In the genomic region with DNA sequence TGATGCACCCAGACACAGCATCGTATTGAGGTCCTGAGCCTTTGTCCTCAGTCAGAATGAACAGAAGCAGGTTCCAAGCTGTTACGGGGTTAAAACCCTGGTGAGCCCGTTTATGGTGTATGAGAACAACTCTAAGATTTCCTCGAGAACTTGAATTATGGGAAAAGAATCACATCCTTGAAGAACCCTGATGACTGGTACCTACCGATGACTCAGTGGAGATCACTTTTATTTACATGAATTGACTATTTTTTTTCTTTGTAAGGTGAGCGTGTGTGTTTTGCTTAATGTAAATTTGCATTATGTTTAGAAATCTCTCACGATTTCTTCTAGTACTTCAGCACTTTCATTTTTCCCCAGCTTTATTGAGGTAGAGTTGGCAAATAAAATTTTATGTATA, we compare ENCODE assay signal across 26 cellular contexts. TPM values are rescaled to one million over a fixed set of nuclear protein-coding genes. Genes with fewer than 3 reads are reported as not detected.
A peak's percentile ranks its signal among the peaks of the same experiment; 100 is the strongest.
DNase-seq lines count a peak whose midpoint lies in the region; ATAC-seq and TF ChIP-seq lines count a peak whose summit lies in the region.
"Had no signal": no experiment of that assay in that cellular context is flagged by ENCODE, and none has a peak within 500 bp of the region (broad histone marks: within the 10 kb centered on the region; RNA-seq: fewer than 3 reads in every experiment).

No MANE protein-coding gene starts in this region.

- no TSS peak for BruUV-seq in PC-3 (replicated peaks; lab: Mats Ljungman, UMichigan)

- H4K20me1 ChIP-seq in GM23338 (replicated peaks; ENCODE audit: insufficient read depth) (no peaks in the 10 kb centered on the region), PC-3 (ENCODE audit: low read length) (no peaks in the 10 kb centered on the region)

- H3K4me1 ChIP-seq in GM23338 (ENCODE audit: insufficient read depth) (no peaks in the 10 kb centered on the region), PC-3 (ENCODE audit: insufficient read depth, low read length) (peaks cover 9% of the 10 kb centered on the region), tibial nerve (no peaks in the 10 kb centered on the region)

- intact Hi-C loops in PC-3 (cut with micrococcal nuclease) = no loop called here

- H2AFZ ChIP-seq in GM23338 (peak overlapping the region; percentile 70), PC-3 (ENCODE audit: low read length) (peak overlapping the region; percentile 28; the same call in 1 of the 2 replicates)

- H3K79me2 ChIP-seq in GM23338 (replicated peaks; ENCODE audit: insufficient read depth) (no peaks in the 10 kb centered on the region), PC-3 (ENCODE audit: low read length) (no peaks in the 10 kb centered on the region)

- 70 to 78% methylated on average over 7 of the region's 7 CpGs for WGBS in tibial nerve, 2 donors

- H3K36me3 ChIP-seq in GM23338 (ENCODE audit: insufficient read depth) (no peaks in the 10 kb centered on the region), PC-3 (ENCODE audit: low read depth, low read length) (no peaks in the 10 kb centered on the region), tibial nerve (no peaks in the 10 kb centered on the region)

- H3K27me3 ChIP-seq in GM23338 (ENCODE audit: insufficient read depth) = no peaks in the 10 kb centered on the region
- H3K27me3 ChIP-seq in PC-3 (ENCODE audit: low read length) = no peaks in the 10 kb centered on the region
- H3K27me3 ChIP-seq in tibial nerve = no peaks in the 10 kb centered on the region

- no peaks in the 10 kb centered on the region for H3K9me2 ChIP-seq in GM23338 (ENCODE audit: insufficient read depth)
- H3K9me2 ChIP-seq in PC-3 (replicated peaks; ENCODE audit: low read length) = no peaks in the 10 kb centered on the region

- no peak for TF ChIP-seq POLR2A in tibial nerve (IDR thresholded peaks at IDR 0.05)

- H3K9ac ChIP-seq in PC-3 (ENCODE audit: low read length) = no peak overlapping the region

- H3K36me3 Mint-ChIP-seq in GM23338 (ENCODE audit: low read depth) = no peaks in the 10 kb centered on the region
- H3K36me3 Mint-ChIP-seq: CD8-positive, alpha-beta T cell; IgD-negative memory B cell had no signal

- CTCF ChIA-PET in PC-3 (lab: Charles Lee) = no interaction called here

- H3K27ac ChIP-seq in GM23338 (ENCODE audit: low read depth) (no peak overlapping the region), PC-3 (ENCODE audit: low read length) (no peak overlapping the region), tibial nerve (no peak overlapping the region)

- no peak for TF ChIP-seq EP300 in tibial nerve (IDR thresholded peaks at IDR 0.05)

- peaks cover 2% of the 10 kb centered on the region for H3K27me3 Mint-ChIP-seq in GM23338 (ENCODE audit: insufficient read depth, low read depth, poor library complexity)

- TF ChIP-seq CTCF in GM23338 (conservative IDR thresholded peaks at IDR 0.05; ENCODE audit: low read depth in 2 of 2) = no peak
- no peak for TF ChIP-seq CTCF in PC-3 (conservative IDR thresholded peaks at IDR 0.05; ENCODE audit: low read depth, low read length)
- TF ChIP-seq CTCF in epithelial cell of esophagus (IDR thresholded peaks at IDR 0.05; ENCODE audit: insufficient read depth, low read depth, low read length, missing control alignments) = no peak
- TF ChIP-seq CTCF in tibial nerve (IDR thresholded peaks at IDR 0.05) = no peak

- POLR2A ChIA-PET in PC-3 (lab: Charles Lee; ENCODE audit: unreplicated experiment) = no interaction called here

- H3K4me1 Mint-ChIP-seq in GM23338 = peaks cover 5% of the 10 kb centered on the region; the same call in 2 of the 3 replicates

- H3K9me3 ChIP-seq in PC-3 (ENCODE audit: low read length) = no peaks in the 10 kb centered on the region
- no peaks in the 10 kb centered on the region for H3K9me3 ChIP-seq in tibial nerve

- H3K4me2 ChIP-seq in GM23338 (no peak overlapping the region), PC-3 (ENCODE audit: low read length) (peak overlapping the region; percentile 56)

- H3K9me3 Mint-ChIP-seq in GM23338 = no peaks in the 10 kb centered on the region; the same call in 2 of the 3 replicates
- H3K9me3 Mint-ChIP-seq: CD8-positive, alpha-beta T cell; IgD-negative memory B cell had no signal

- ATAC-seq in GM23338 (no peak), PC-3 (peak; percentile 51; the same call in 1 of the 2 replicates)
- ATAC-seq: CD8-positive, alpha-beta T cell; GM12878; T-helper 17 cell had no signal

- no peak overlapping the region for H3K4me3 Mint-ChIP-seq in GM23338
- H3K4me3 Mint-ChIP-seq: CD8-positive, alpha-beta T cell; IgD-negative memory B cell; T-helper 17 cell had no signal

- H3K4me3 ChIP-seq in GM23338 (no peak overlapping the region), PC-3 (ENCODE audit: low read length) (no peak overlapping the region), epithelial cell of esophagus (ENCODE audit: low read length) (no peak overlapping the region), tibial nerve (no peak overlapping the region)
- H3K4me3 ChIP-seq: GM12878 had no signal

- H3K27ac Mint-ChIP-seq in GM23338 = no peak overlapping the region
- H3K27ac Mint-ChIP-seq: CD8-positive, alpha-beta T cell; IgD-negative memory B cell; T-helper 17 cell had no signal

- DNase-seq in GM23338 (ENCODE audit: low spot score) (no peak), PC-3 (peak; percentile 56), epithelial cell of esophagus (ENCODE audit: low read depth) (peak; percentile 42), NCI-H1436 treated with DMSO at 0.1 percent for 48 hours (lab: John Stamatoyannopoulos, UW) (no peak), tibial nerve (ENCODE audit: low spot score in 2 of 2) (no peak), NCI-H82 treated with DMSO at 0.1 percent for 48 hours (lab: John Stamatoyannopoulos, UW; ENCODE audit: unreplicated experiment) (no peak)
- DNase-seq in stimulated activated CD4-positive, alpha-beta T cell treated with anti-CD3 and anti-CD28 coated beads, Interleukin-15, amount 100 ng/mL, for 24 hours = no peak
- DNase-seq: AML-193; C1 segment of cervical spinal cord; CD8-positive, alpha-beta T cell; DMS53; HCEC 1CT; MV-4-11; NCI-H1105 treated with DMSO at 0.1 percent for 48 hours; NCI-H1694; NCI-H2081; NCI-H2171; NCI-H345; NCI-H524 treated with DMSO at 0.1 percent for 48 hours; NCI-H82; Right ventricle myocardium superior; SW 1271; T-helper 17 cell had no signal

- H3F3A ChIP-seq in GM23338 (replicated peaks; ENCODE audit: low read depth) (no peaks in the 10 kb centered on the region), PC-3 (ENCODE audit: low read length, unreplicated experiment) (no peaks in the 10 kb centered on the region)

TF ChIP-seq in GM23338, 12 proteins besides CTCF, POLR2A, EP300 and RAD21 (continues in another document):
- no peak for TF ChIP-seq NANOG (IDR thresholded peaks at IDR 0.05; ENCODE audit: borderline replicate concordance)
- TF ChIP-seq ZNF331 (CRISPR knock-in tag; IDR thresholded peaks at IDR 0.05; ENCODE audit: low read depth) = no peak

RNA-seq across cellular contexts. Expression of a gene that starts 3.3 kb away (rescaled TPM):
- total RNA-seq in GM23338 (2014; rRNA removed; shearing (Covaris generic)) = not detected in 2 replicates
- polyA plus RNA-seq in GM23338 (2016; fragmentation: Nextera tagmentation; extraction: Ambion mirVana) = not detected in 2 replicates
- total RNA-seq in PC-3 (2014; rRNA removed) (not detected in 2 replicates), tibial nerve (not detected)
- total RNA-seq: CD8-positive, alpha-beta T cell; GM12878; OCI-LY7; Right ventricle myocardium superior; T-helper 17 cell had no signal
- polyA plus RNA-seq: GM12878, IgD-negative memory B cell had no signal

RNA-seq across cellular contexts. Expression of a gene that starts 4.2 kb away (rescaled TPM):
- not detected in 2 replicates for total RNA-seq in GM23338 (2014; rRNA removed; shearing (Covaris generic))
- polyA plus RNA-seq in GM23338 (2016; fragmentation: Nextera tagmentation; extraction: Ambion mirVana) = not detected in 2 replicates
- total RNA-seq in PC-3 (2014; rRNA removed) (not detected in 2 replicates), tibial nerve (not detected)
- total RNA-seq: CD8-positive, alpha-beta T cell; GM12878; OCI-LY7; Right ventricle myocardium superior; T-helper 17 cell had no signal
- polyA plus RNA-seq: GM12878, IgD-negative memory B cell had no signal

RNA-seq across cellular contexts. Expression of a gene that starts 14.2 kb away (rescaled TPM):
- not detected in 2 replicates for total RNA-seq in GM23338 (2014; rRNA removed; shearing (Covaris generic))
- not detected in 2 replicates for polyA plus RNA-seq in GM23338 (2016; fragmentation: Nextera tagmentation; extraction: Ambion mirVana)
- not detected in 2 replicates for total RNA-seq in PC-3 (2014; rRNA removed)
- total RNA-seq in tibial nerve = not detected
- total RNA-seq: CD8-positive, alpha-beta T cell; GM12878; OCI-LY7; Right ventricle myocardium superior; T-helper 17 cell had no signal
- polyA plus RNA-seq: GM12878, IgD-negative memory B cell had no signal

RNA-seq across cellular contexts. Expression of a gene that starts 14.2 kb away (rescaled TPM):
- not detected in 2 replicates for total RNA-seq in GM23338 (2014; rRNA removed; shearing (Covaris generic))
- not detected in 2 replicates for polyA plus RNA-seq in GM23338 (2016; fragmentation: Nextera tagmentation; extraction: Ambion mirVana)
- total RNA-seq in PC-3 (2014; rRNA removed) = not detected in 2 replicates
- total RNA-seq in tibial nerve = not detected
- total RNA-seq: CD8-positive, alpha-beta T cell; GM12878; OCI-LY7; Right ventricle myocardium superior; T-helper 17 cell had no signal
- polyA plus RNA-seq: GM12878, IgD-negative memory B cell had no signal

RNA-seq across cellular contexts. Expression of a gene that starts 20.9 kb away (rescaled TPM):
- total RNA-seq in GM23338 (2014; rRNA removed; shearing (Covaris generic)) = not detected in 2 replicates
- polyA plus RNA-seq in GM23338 (2016; fragmentation: Nextera tagmentation; extraction: Ambion mirVana) = not detected in 2 replicates
- total RNA-seq in PC-3 (2014; rRNA removed) (not detected in 2 replicates), tibial nerve (not detected)
- total RNA-seq: CD8-positive, alpha-beta T cell; GM12878; OCI-LY7; Right ventricle myocardium superior; T-helper 17 cell had no signal
- polyA plus RNA-seq: GM12878, IgD-negative memory B cell had no signal

Comparison
In these comparisons a context has a peak if more than half of its experiments do, and no peak if none do; other contexts are left out.
1. DNase-seq: peak in PC-3 (single experiment) and epithelial cell of esophagus (single experiment); none in GM23338 (single experiment), NCI-H1436 treated with DMSO at 0.1 percent for 48 hours (single experiment), tibial nerve (0 of 2), stimulated activated CD4-positive, alpha-beta T cell treated with anti-CD3 and anti-CD28 coated beads, Interleukin-15, amount 100 ng/mL, for 24 hours (single experiment) and NCI-H82 treated with DMSO at 0.1 percent for 48 hours (single experiment).